ENCODE assay signal across 1 cellular context in the genomic region with DNA sequence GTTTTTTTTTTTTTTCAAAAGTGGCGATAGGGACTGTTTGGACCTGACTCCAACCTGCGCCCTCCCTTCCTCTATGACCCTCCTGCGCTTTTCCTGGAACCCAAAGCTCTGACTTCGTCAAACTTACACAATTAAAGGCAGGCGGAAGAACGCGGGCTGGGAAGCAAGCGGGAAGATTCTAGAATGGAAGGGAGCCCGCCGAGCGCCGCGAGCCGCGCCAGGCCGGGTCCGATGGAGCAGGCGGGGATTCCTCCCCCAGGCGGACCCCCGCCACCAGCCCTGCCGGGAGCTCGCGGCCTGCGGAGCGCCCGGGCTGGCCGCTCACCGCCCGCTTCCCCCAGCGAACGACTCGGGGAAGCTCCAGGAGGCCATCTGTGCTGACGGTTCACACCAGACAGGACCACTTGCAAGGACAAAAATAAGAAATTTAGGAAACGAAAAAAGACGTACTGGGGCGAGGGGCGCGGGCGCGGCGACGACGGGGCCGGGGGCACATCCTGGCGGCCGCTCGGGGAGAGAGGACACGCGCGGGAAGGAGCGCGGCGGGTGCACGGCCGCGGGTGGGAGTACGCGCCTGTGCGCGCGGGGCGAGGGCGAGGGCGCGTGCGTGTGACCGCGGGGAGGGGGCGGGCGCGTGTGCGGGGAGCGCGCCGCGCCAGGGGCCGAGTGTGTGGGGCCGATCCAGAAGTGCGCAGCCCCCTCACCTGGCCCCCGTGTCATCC.
A peak's percentile ranks its signal among the peaks of the same experiment; 100 is the strongest.
TF ChIP-seq lines count a peak whose summit lies in the region.

No MANE protein-coding gene starts in this region.

TF ChIP-seq in H1, 55 proteins besides CTCF, POLR2A, EP300 and RAD21 (continued from another document):
- TF ChIP-seq, protein P1, sequence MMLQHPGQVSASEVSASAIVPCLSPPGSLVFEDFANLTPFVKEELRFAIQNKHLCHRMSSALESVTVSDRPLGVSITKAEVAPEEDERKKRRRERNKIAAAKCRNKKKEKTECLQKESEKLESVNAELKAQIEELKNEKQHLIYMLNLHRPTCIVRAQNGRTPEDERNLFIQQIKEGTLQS (IDR thresholded peaks at IDR 0.05; ENCODE audit: insufficient read depth, low read depth, low read length): no peak
- TF ChIP-seq RNF2 (IDR thresholded peaks at IDR 0.05; ENCODE audit: borderline replicate concordance, low read depth, low read length, missing control alignments, poor library complexity, severe bottlenecking): peak; percentile 14
- TF ChIP-seq SUZ12 (IDR thresholded peaks at IDR 0.05; ENCODE audit: low read length): peak; percentile 6; the same call in 1 of the 2 replicates
- TF ChIP-seq ASH2L (IDR thresholded peaks at IDR 0.05; ENCODE audit: low read length): peak; percentile 40
- TF ChIP-seq HDAC2 (IDR thresholded peaks at IDR 0.05; ENCODE audit: borderline replicate concordance in 1 of 2, low read depth in 2 of 2, low read length in 2 of 2): 0 out of 4 replicates have a peak, but pooled peaks of 1 of the 2 experiments have one; percentile 61
- TF ChIP-seq, protein P2, sequence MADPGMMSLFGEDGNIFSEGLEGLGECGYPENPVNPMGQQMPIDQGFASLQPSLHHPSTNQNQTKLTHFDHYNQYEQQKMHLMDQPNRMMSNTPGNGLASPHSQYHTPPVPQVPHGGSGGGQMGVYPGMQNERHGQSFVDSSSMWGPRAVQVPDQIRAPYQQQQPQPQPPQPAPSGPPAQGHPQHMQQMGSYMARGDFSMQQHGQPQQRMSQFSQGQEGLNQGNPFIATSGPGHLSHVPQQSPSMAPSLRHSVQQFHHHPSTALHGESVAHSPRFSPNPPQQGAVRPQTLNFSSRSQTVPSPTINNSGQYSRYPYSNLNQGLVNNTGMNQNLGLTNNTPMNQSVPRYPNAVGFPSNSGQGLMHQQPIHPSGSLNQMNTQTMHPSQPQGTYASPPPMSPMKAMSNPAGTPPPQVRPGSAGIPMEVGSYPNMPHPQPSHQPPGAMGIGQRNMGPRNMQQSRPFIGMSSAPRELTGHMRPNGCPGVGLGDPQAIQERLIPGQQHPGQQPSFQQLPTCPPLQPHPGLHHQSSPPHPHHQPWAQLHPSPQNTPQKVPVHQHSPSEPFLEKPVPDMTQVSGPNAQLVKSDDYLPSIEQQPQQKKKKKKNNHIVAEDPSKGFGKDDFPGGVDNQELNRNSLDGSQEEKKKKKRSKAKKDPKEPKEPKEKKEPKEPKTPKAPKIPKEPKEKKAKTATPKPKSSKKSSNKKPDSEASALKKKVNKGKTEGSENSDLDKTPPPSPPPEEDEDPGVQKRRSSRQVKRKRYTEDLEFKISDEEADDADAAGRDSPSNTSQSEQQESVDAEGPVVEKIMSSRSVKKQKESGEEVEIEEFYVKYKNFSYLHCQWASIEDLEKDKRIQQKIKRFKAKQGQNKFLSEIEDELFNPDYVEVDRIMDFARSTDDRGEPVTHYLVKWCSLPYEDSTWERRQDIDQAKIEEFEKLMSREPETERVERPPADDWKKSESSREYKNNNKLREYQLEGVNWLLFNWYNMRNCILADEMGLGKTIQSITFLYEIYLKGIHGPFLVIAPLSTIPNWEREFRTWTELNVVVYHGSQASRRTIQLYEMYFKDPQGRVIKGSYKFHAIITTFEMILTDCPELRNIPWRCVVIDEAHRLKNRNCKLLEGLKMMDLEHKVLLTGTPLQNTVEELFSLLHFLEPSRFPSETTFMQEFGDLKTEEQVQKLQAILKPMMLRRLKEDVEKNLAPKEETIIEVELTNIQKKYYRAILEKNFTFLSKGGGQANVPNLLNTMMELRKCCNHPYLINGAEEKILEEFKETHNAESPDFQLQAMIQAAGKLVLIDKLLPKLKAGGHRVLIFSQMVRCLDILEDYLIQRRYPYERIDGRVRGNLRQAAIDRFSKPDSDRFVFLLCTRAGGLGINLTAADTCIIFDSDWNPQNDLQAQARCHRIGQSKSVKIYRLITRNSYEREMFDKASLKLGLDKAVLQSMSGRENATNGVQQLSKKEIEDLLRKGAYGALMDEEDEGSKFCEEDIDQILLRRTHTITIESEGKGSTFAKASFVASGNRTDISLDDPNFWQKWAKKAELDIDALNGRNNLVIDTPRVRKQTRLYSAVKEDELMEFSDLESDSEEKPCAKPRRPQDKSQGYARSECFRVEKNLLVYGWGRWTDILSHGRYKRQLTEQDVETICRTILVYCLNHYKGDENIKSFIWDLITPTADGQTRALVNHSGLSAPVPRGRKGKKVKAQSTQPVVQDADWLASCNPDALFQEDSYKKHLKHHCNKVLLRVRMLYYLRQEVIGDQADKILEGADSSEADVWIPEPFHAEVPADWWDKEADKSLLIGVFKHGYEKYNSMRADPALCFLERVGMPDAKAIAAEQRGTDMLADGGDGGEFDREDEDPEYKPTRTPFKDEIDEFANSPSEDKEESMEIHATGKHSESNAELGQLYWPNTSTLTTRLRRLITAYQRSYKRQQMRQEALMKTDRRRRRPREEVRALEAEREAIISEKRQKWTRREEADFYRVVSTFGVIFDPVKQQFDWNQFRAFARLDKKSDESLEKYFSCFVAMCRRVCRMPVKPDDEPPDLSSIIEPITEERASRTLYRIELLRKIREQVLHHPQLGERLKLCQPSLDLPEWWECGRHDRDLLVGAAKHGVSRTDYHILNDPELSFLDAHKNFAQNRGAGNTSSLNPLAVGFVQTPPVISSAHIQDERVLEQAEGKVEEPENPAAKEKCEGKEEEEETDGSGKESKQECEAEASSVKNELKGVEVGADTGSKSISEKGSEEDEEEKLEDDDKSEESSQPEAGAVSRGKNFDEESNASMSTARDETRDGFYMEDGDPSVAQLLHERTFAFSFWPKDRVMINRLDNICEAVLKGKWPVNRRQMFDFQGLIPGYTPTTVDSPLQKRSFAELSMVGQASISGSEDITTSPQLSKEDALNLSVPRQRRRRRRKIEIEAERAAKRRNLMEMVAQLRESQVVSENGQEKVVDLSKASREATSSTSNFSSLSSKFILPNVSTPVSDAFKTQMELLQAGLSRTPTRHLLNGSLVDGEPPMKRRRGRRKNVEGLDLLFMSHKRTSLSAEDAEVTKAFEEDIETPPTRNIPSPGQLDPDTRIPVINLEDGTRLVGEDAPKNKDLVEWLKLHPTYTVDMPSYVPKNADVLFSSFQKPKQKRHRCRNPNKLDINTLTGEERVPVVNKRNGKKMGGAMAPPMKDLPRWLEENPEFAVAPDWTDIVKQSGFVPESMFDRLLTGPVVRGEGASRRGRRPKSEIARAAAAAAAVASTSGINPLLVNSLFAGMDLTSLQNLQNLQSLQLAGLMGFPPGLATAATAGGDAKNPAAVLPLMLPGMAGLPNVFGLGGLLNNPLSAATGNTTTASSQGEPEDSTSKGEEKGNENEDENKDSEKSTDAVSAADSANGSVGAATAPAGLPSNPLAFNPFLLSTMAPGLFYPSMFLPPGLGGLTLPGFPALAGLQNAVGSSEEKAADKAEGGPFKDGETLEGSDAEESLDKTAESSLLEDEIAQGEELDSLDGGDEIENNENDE (IDR thresholded peaks at IDR 0.05; ENCODE audit: insufficient replicate concordance, low read length): no peak
- TF ChIP-seq, protein P3, sequence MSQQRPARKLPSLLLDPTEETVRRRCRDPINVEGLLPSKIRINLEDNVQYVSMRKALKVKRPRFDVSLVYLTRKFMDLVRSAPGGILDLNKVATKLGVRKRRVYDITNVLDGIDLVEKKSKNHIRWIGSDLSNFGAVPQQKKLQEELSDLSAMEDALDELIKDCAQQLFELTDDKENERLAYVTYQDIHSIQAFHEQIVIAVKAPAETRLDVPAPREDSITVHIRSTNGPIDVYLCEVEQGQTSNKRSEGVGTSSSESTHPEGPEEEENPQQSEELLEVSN (IDR thresholded peaks at IDR 0.05): peak; percentile 84
- no peak for TF ChIP-seq SRF (IDR thresholded peaks at IDR 0.05; ENCODE audit: low read depth, low read length)
- TF ChIP-seq TAF1 (IDR thresholded peaks at IDR 0.05; ENCODE audit: low read depth, low read length): no peak
- no peak for TF ChIP-seq EZH2 (IDR thresholded peaks at IDR 0.05; ENCODE audit: low read depth, low read length, severe bottlenecking)
- TF ChIP-seq KDM4A (IDR thresholded peaks at IDR 0.05; ENCODE audit: low read depth, low read length, severe bottlenecking): peak; percentile 10
- TF ChIP-seq RBBP5 (IDR thresholded peaks at IDR 0.05; ENCODE audit: borderline replicate concordance, low read depth, low read length): peak; percentile 60; the same call in 1 of the 2 replicates
- no peak for TF ChIP-seq POU5F1 (IDR thresholded peaks at IDR 0.05; ENCODE audit: low read depth, low read length)
